ENCODE assay signal across 12 cellular contexts in the genomic region with DNA sequence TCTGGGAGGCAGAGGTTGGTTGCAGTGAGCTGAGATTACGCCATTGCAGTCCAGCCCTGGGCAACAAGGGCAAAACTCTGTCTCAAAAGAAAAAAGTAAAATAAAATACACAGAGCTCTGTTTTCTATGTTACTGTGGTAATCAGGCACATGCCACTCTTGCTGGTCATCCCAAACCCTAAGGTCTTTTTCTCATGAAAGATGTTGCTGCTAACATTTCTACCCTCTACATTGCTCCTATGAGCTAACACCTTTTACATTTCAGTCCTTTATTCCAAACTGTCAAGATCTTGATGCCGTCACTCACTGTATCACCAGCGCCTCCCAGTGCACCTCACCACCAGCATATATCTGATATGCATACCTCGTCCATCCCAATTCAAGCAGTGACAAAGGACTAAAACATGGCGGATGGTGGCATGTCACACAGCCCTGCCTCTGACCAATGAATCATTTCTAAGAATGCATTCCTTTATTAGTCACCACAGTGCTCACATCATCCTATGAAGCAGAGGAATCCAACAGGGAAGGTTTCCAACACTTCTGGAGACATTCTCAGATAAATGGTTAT. TPM values are rescaled to one million over a fixed set of nuclear protein-coding genes. Genes with fewer than 3 reads are reported as not detected.
DNase-seq lines count a peak whose midpoint lies in the region; ATAC-seq and TF ChIP-seq lines count a peak whose summit lies in the region.
"Had no signal": no experiment of that assay in that cellular context is flagged by ENCODE, and none has a peak within 500 bp of the region (broad histone marks: within the 10 kb centered on the region; RNA-seq: fewer than 3 reads in every experiment).

No MANE protein-coding gene starts in this region.

- H3K79me1 ChIP-seq in IMR-90 (ENCODE audit: low read depth in 1 of 2, low read length in 2 of 2): peaks cover 23 to 72% of the 10 kb centered on the region in 2 experiments

- H3K4me2 ChIP-seq in IMR-90 (ENCODE audit: low read depth, low read length) (peak overlapping the region; percentile 32; the same call in 1 of the 2 replicates), mammary epithelial cell (ENCODE audit: insufficient read depth, low read depth, low read length) (no peak overlapping the region)

- peak overlapping the region; percentile 97 for H3K23ac ChIP-seq in IMR-90 (ENCODE audit: low read depth, low read length)

- H2AK9ac ChIP-seq in IMR-90 (replicated peaks; ENCODE audit: low read depth, low read length, poor library complexity): peak overlapping the region; percentile 89

- H3K9me3 ChIP-seq in IMR-90 (ENCODE audit: control insufficient read depth, insufficient read depth, low read length) (no peaks in the 10 kb centered on the region), mammary epithelial cell (replicated peaks; ENCODE audit: insufficient read depth, low read length) (no peaks in the 10 kb centered on the region), stomach (no peaks in the 10 kb centered on the region), upper lobe of left lung (no peaks in the 10 kb centered on the region), prostate gland (no peaks in the 10 kb centered on the region)
- H3K9me3 ChIP-seq: HAP-1, thoracic aorta had no signal

- peak overlapping the region; percentile 55 for H3K56ac ChIP-seq in IMR-90 (ENCODE audit: extremely low read depth, insufficient read depth, low read length)

- POLR2A ChIA-PET in IMR-90 (lab: Charles Lee; ENCODE audit: unreplicated experiment): interaction anchor here (0.7 kb wide), 1 partner anchor 1220 kb away, joined by 10 read pairs; no protein-coding TSS in a partner anchor

- DNase-seq in AG20443 (ENCODE audit: low spot score) (peak; percentile 81), IMR-90 (peak; percentile 96), mammary epithelial cell (peak; percentile 69), myocyte (ENCODE audit: low read depth) (peak; percentile 91), stomach (no peak), upper lobe of left lung (no peak), prostate gland (ENCODE audit: low spot score) (no peak)
- no peak for DNase-seq in stimulated activated CD4-positive, alpha-beta T cell treated with anti-CD3 and anti-CD28 coated beads, Interleukin-12 subunit alpha, Interleukin-12 subunit beta, amount 100 ng/mL, for 4 hours
- DNase-seq: activated T-cell treated with anti-CD3 and anti-CD28 coated beads, Interleukin-2, amount 50 U/mL, for 48 hours; effector memory CD8-positive, alpha-beta T cell had no signal

- peak overlapping the region; percentile 99 for H2BK5ac ChIP-seq in IMR-90 (ENCODE audit: low read depth, low read length, poor library complexity, severe bottlenecking)

- H4K5ac ChIP-seq in IMR-90 (ENCODE audit: low read depth, low read length): peak overlapping the region; percentile 52

- H4K20me1 ChIP-seq in IMR-90 (ENCODE audit: insufficient read depth, low read length) (peaks cover 21% of the 10 kb centered on the region), mammary epithelial cell (ENCODE audit: insufficient read depth, low read length) (no peaks in the 10 kb centered on the region)

- intact Hi-C loops in IMR-90 (cut with micrococcal nuclease) (no loop called here), mammary epithelial cell (cut with micrococcal nuclease) (no loop called here), stomach (cut with DNase I; ENCODE audit: low total_unique reads) (no loop called here), prostate gland (cut with DNase I) (no loop called here)

- H3K4ac ChIP-seq in IMR-90 (ENCODE audit: low read depth, low read length): peak overlapping the region; percentile 99

- in situ Hi-C loops in IMR-90 (cut with MboI; ENCODE audit: low sequenced_read_pairs): no loop called here
- in situ Hi-C loops in mammary epithelial cell (cut with MboI; ENCODE audit: low sequenced_read_pairs in 2 of 2): no loop called here

- peak overlapping the region; percentile 33 to 99 for H4K8ac ChIP-seq in IMR-90 (ENCODE audit: low read depth in 2 of 2, low read length in 2 of 2)

- H2BK15ac ChIP-seq in IMR-90 (ENCODE audit: low read depth, low read length): peak overlapping the region; percentile 93; the same call in 1 of the 3 replicates

- no peak for TF ChIP-seq RAD21 in IMR-90 (IDR thresholded peaks at IDR 0.05; ENCODE audit: low read length)

- H3K14ac ChIP-seq in IMR-90 (replicated peaks; ENCODE audit: low read depth, low read length): peak overlapping the region; percentile 97

- 60% methylated on average over 1 of the region's 5 CpGs; no CpG with 5 or more reads in 1 of the 2 experiments for WGBS in IMR-90 (ENCODE audit: extremely low coverage in 2 of 2, insufficient read length in 1 of 2), 2 experiments
- 67% methylated on average over 5 of the region's 5 CpGs for WGBS in mammary epithelial cell (ENCODE audit: low coverage, missing lambda C conversion rate)
- 88 to 97% (median 90%) methylated on average over 5 of the region's 5 CpGs for WGBS in stomach, 5 donors
- 92 to 96% methylated on average over 5 of the region's 5 CpGs for WGBS in upper lobe of left lung, 2 donors
- WGBS in prostate gland: 93% methylated on average over 5 of the region's 5 CpGs

- ATAC-seq in IMR-90 (ENCODE audit: low read depth): peak; percentile 64
- no peak for ATAC-seq in upper lobe of left lung (ENCODE audit: low FRiP score in 2 of 2)
- ATAC-seq: effector memory CD8-positive, alpha-beta T cell had no signal

- peak overlapping the region; percentile 92 for H2AK5ac ChIP-seq in IMR-90 (ENCODE audit: low read depth, low read length)

- H3K36me3 ChIP-seq in IMR-90 (ENCODE audit: control insufficient read depth, insufficient read depth, low read length): peaks cover 17% of the 10 kb centered on the region
- H3K36me3 ChIP-seq in mammary epithelial cell (ENCODE audit: insufficient read depth, low read length): peaks cover 22% of the 10 kb centered on the region
- peaks cover 19 to 53% (median 44%) of the 10 kb centered on the region in 4 donors for H3K36me3 ChIP-seq in stomach
- peaks cover 0 to 33% (median 27%) of the 10 kb centered on the region in 4 donors for H3K36me3 ChIP-seq in upper lobe of left lung
- H3K36me3 ChIP-seq in prostate gland: no peaks in the 10 kb centered on the region
- H3K36me3 ChIP-seq: thoracic aorta had no signal

- no peak overlapping the region for H3K9ac ChIP-seq in IMR-90 (ENCODE audit: low read depth, low read length)
- no peak overlapping the region for H3K9ac ChIP-seq in mammary epithelial cell (ENCODE audit: insufficient read depth, low read length)

- H3K79me2 ChIP-seq in mammary epithelial cell (ENCODE audit: insufficient read depth, low read length): peaks cover 77% of the 10 kb centered on the region

- H3K27ac ChIP-seq in IMR-90 (ENCODE audit: insufficient read depth, low read length): peak overlapping the region; percentile 87
- H3K27ac ChIP-seq in mammary epithelial cell (ENCODE audit: insufficient read depth, low read depth, low read length): peak overlapping the region; percentile 76
- peak overlapping the region in 1 of 5 donors; percentile 14 for H3K27ac ChIP-seq in stomach
- H3K27ac ChIP-seq in upper lobe of left lung: peak overlapping the region in 1 of 4 donors; percentile 30
- no peak overlapping the region for H3K27ac ChIP-seq in prostate gland
- H3K27ac ChIP-seq: thoracic aorta had no signal

- H2BK120ac ChIP-seq in IMR-90 (ENCODE audit: low read depth, low read length): peak overlapping the region; percentile 99

- H3K27me3 ChIP-seq in IMR-90 (ENCODE audit: control insufficient read depth, insufficient read depth, low read length) (no peaks in the 10 kb centered on the region), mammary epithelial cell (ENCODE audit: insufficient read depth, low read length) (no peaks in the 10 kb centered on the region), stomach (no peaks in the 10 kb centered on the region), upper lobe of left lung (no peaks in the 10 kb centered on the region), prostate gland (replicated peaks; ENCODE audit: insufficient read depth) (no peaks in the 10 kb centered on the region)

- peak overlapping the region; percentile 98 for H4K91ac ChIP-seq in IMR-90 (ENCODE audit: insufficient read depth, low read depth, low read length)

- no TSS peak for BruUV-seq in IMR-90 (replicated peaks; lab: Mats Ljungman, UMichigan)
- no TSS peak for BruUV-seq in mammary epithelial cell (replicated peaks; lab: Mats Ljungman, UMichigan)

- TF ChIP-seq CTCF in IMR-90 (conservative IDR thresholded peaks at IDR 0.05; ENCODE audit: low read depth, low read length) (no peak), mammary epithelial cell (conservative IDR thresholded peaks at IDR 0.05 in 1 of 2, IDR thresholded peaks at IDR 0.05 in 1 of 2; ENCODE audit: extremely low read depth in 1 of 2, insufficient read depth in 1 of 2, low read depth in 1 of 2, low read length in 2 of 2) (no peak), stomach (IDR thresholded peaks at IDR 0.05) (no peak), upper lobe of left lung (IDR thresholded peaks at IDR 0.05) (no peak), prostate gland (IDR thresholded peaks at IDR 0.05) (no peak)

- H2AFZ ChIP-seq in IMR-90 (replicated peaks; ENCODE audit: low read length, poor library complexity) (peak overlapping the region; percentile 86), mammary epithelial cell (ENCODE audit: low read depth, low read length) (peak overlapping the region; percentile 9)

- no peak for TF ChIP-seq EP300 in stomach (IDR thresholded peaks at IDR 0.05)
- TF ChIP-seq EP300 in upper lobe of left lung (IDR thresholded peaks at IDR 0.05): no peak

- TF ChIP-seq POLR2A in IMR-90 (IDR thresholded peaks at IDR 0.05; ENCODE audit: low read depth, low read length) (no peak), stomach (IDR thresholded peaks at IDR 0.05) (no peak), upper lobe of left lung (IDR thresholded peaks at IDR 0.05) (no peak), prostate gland (IDR thresholded peaks at IDR 0.05) (no peak)

- dilution Hi-C loops in IMR-90 (cut with HindIII; ENCODE audit: low sequenced_read_pairs, unreplicated experiment): no loop called here
- dilution Hi-C loops in mammary epithelial cell (cut with HindIII; ENCODE audit: low sequenced_read_pairs): loop anchor here (10.0 kb wide), 1 partner anchor 59 kb away; no protein-coding TSS in a partner anchor

- H3K4me3 ChIP-seq in IMR-90 (ENCODE audit: insufficient read depth, low read depth, low read length) (no peak overlapping the region), mammary epithelial cell (replicated peaks in 1 of 3; ENCODE audit: insufficient read depth in 1 of 3, low read depth in 2 of 3, low read length in 3 of 3) (no peak overlapping the region), stomach (no peak overlapping the region), upper lobe of left lung (no peak overlapping the region), prostate gland (no peak overlapping the region)
- H3K4me3 ChIP-seq: HAP-1, thoracic aorta had no signal

- peak overlapping the region; percentile 99 for H2BK20ac ChIP-seq in IMR-90 (ENCODE audit: low read depth, low read length)

- peak overlapping the region; percentile 58 for H3K18ac ChIP-seq in IMR-90 (ENCODE audit: low read depth, low read length)

- peaks cover 29% of the 10 kb centered on the region for H3K9me1 ChIP-seq in IMR-90 (ENCODE audit: insufficient read depth, low read length)

- CTCF ChIA-PET in IMR-90 (lab: Yijun Ruan, JAX): interaction anchor here (0.8 kb wide), 1 partner anchor 142 kb away, joined by 3 read pairs; no protein-coding TSS in a partner anchor
- CTCF ChIA-PET in mammary epithelial cell (lab: Charles Lee; ENCODE audit: low non-redundant PET): no interaction called here

- H3K4me1 ChIP-seq in IMR-90 (ENCODE audit: control insufficient read depth, insufficient read depth, low read length) (peaks cover 20% of the 10 kb centered on the region), mammary epithelial cell (ENCODE audit: insufficient read depth, low read length) (peaks cover 22% of the 10 kb centered on the region), stomach (peaks cover 6 to 54% (median 24%) of the 10 kb centered on the region in 4 donors), upper lobe of left lung (peaks cover 33 to 62% (median 42%) of the 10 kb centered on the region in 4 donors), prostate gland (replicated peaks) (no peaks in the 10 kb centered on the region)

RNA-seq across cellular contexts. Expression of a gene that starts 4.3 kb away (rescaled TPM):
- total RNA-seq in IMR-90 (2012; rRNA removed) (33.5 and 35.3 TPM in 2 replicates), mammary epithelial cell (10 to 100 TPM; 20.7 to 22.1 TPM), myocyte (27.7 and 31.3 TPM in 2 replicates), stomach (10 to 100 TPM in 4 of 5 donors, 1 to 10 TPM in 1; 5.8 to 23.7 (median 15.4) TPM), upper lobe of left lung (10 to 100 TPM; 26.6 to 53.8 (median 36.7) TPM), prostate gland (10 to 100 TPM in 1 of 2 donors, 1 to 10 TPM in 1; 9.7 to 20.4 TPM)
- polyA plus RNA-seq in IMR-90 (2012; rRNA removed) (23.4 and 24.5 TPM in 2 replicates), mammary epithelial cell (19.6 TPM), stomach (1 to 10 TPM; 4.7 to 6.6 (median 5.0) TPM)
- 21.9 and 41.7 TPM in 2 replicates for polyA plus RNA-seq in IMR-90 (2012; cell fraction: cytosol; rRNA removed)
- 92.9 and 94.9 TPM in 2 replicates for polyA plus RNA-seq in IMR-90 (2012; cell fraction: nucleus; rRNA removed; ENCODE audit: low replicate concordance)
- polyA minus RNA-seq in mammary epithelial cell: 23.9 TPM
- polyA plus RNA-seq in myocyte (2012): 24.8 TPM

RNA-seq across cellular contexts. Expression of a gene that starts 40.5 kb away (rescaled TPM):
- total RNA-seq in IMR-90 (2012; rRNA removed): 162 and 259 TPM in 2 replicates
- 226 and 237 TPM in 2 replicates for polyA plus RNA-seq in IMR-90 (2012; rRNA removed)
- 118 and 149 TPM in 2 replicates for polyA plus RNA-seq in IMR-90 (2012; cell fraction: cytosol; rRNA removed)
- polyA plus RNA-seq in IMR-90 (2012; cell fraction: nucleus; rRNA removed; ENCODE audit: low replicate concordance): 74.5 and 135 TPM in 2 replicates
- total RNA-seq in mammary epithelial cell: 100 to 1,000 TPM in 1 of 2 donors, 10 to 100 TPM in 1; 93.4 to 149 TPM
- polyA plus RNA-seq in mammary epithelial cell: 96.1 TPM
- 150 TPM for polyA minus RNA-seq in mammary epithelial cell
- 184 and 240 TPM in 2 replicates for total RNA-seq in myocyte
- 279 TPM for polyA plus RNA-seq in myocyte (2012)
- total RNA-seq in stomach: 100 to 1,000 TPM in 3 of 5 donors, 10 to 100 TPM in 2; 30.9 to 265 (median 117) TPM
- 10 to 100 TPM; 53.2 to 73.2 (median 72.2) TPM for polyA plus RNA-seq in stomach
- total RNA-seq in upper lobe of left lung: 100 to 1,000 TPM in 1 of 6 donors, 10 to 100 TPM in 5; 35.6 to 120 (median 92.7) TPM
- 100 to 1,000 TPM in 1 of 2 donors, 10 to 100 TPM in 1; 75.2 to 117 TPM for total RNA-seq in prostate gland

Comparison
In these comparisons a context has a peak if more than half of its experiments do, and no peak if none do; other contexts are left out.
1. DNase-seq: peak in AG20443 (single experiment), IMR-90 (single experiment), mammary epithelial cell (single experiment) and myocyte (single experiment); none in stomach (single experiment), stimulated activated CD4-positive, alpha-beta T cell treated with anti-CD3 and anti-CD28 coated beads, Interleukin-12 subunit alpha, Interleukin-12 subunit beta, amount 100 ng/mL, for 4 hours (single experiment), upper lobe of left lung (0 of 2) and prostate gland (single experiment).
2. H3K27ac ChIP-seq: peak in IMR-90 (single experiment) and mammary epithelial cell (single experiment); none in prostate gland (0 of 2).